ENCODE assay signal across 27 cellular contexts in genomic region chr15:73268457-73268856, GRCh38.
"Had no signal": no experiment of that assay in that cellular context is flagged by ENCODE, and none has a peak within 500 bp of the region (broad histone marks: within the 10 kb centered on the region; RNA-seq: fewer than 3 reads in every experiment).

No MANE protein-coding gene starts in this region.

- H3K27ac ChIP-seq: left ventricle myocardium inferior, neural progenitor cell, neutrophil, ovary, right atrium auricular region, right lobe of liver, stomach, testis, transverse colon, upper lobe of left lung, vagina had no signal

- DNase-seq: hypothalamus; immature natural killer cell; left ventricle myocardium inferior; mesendoderm; naive B cell; natural killer cell; nephron progenitor cell; ovary; right lobe of liver; stimulated activated CD4-positive, alpha-beta T cell treated with anti-CD3 and anti-CD28 coated beads, Interleukin-1b, Interleukin-23, amount 100 ng/mL, for 48 hours; stimulated activated CD4-positive, alpha-beta T cell treated with anti-CD3 and anti-CD28 coated beads, Interleukin-2, amount 100 ng/mL, for 48 hours; stimulated activated CD4-positive, alpha-beta T cell treated with anti-CD3 and anti-CD28 coated beads, Interleukin-4, amount 100 ng/mL, for 4 hours; stimulated activated CD8-positive, alpha-beta memory T cell treated with anti-CD3 and anti-CD28 coated beads, Interleukin-4, amount 100 ng/mL, for 48 hours; stimulated activated naive B cell treated with anti-CD40 and anti-IgM and Interleukin-4, amounts not matched to agents 10 μg/mL and 1 μg/mL and 100 μg/mL, for 72 hours; stimulated activated naive CD8-positive, alpha-beta T cell treated with anti-CD3 and anti-CD28 coated beads, Interleukin-15, Interleukin-2, amounts not matched to agents 100 U/mL and 50 U/mL, for 24 hours; stomach; testis; thyroid gland; transverse colon; upper lobe of left lung had no signal

- H3K36me3 ChIP-seq: neural progenitor cell, neutrophil, ovary, right lobe of liver, thyroid gland, vagina had no signal

- FAIRE-seq: islet of Langerhans had no signal

- ATAC-seq: natural killer cell; right lobe of liver; stimulated activated naive B cell treated with anti-CD40 and anti-IgM and Interleukin-4, amounts not matched to agents 10 μg/mL and 1 μg/mL and 100 μg/mL, for 72 hours; stimulated activated naive CD8-positive, alpha-beta T cell treated with anti-CD3 and anti-CD28 coated beads, Interleukin-15, Interleukin-2, amounts not matched to agents 100 U/mL and 50 U/mL, for 24 hours had no signal

- H3K27me3 ChIP-seq: neural progenitor cell, ovary, right atrium auricular region, right lobe of liver, stomach, testis, thyroid gland, transverse colon, upper lobe of left lung, vagina had no signal

- H2AFZ ChIP-seq: neural progenitor cell had no signal

- H3K9ac ChIP-seq: neural progenitor cell had no signal

- H3K4me2 ChIP-seq: neural progenitor cell, smooth muscle cell had no signal

- H3K4me1 ChIP-seq: right atrium auricular region, right lobe of liver, testis, transverse colon, upper lobe of left lung had no signal

- H3K4me3 ChIP-seq: left ventricle myocardium inferior, lung, neural progenitor cell, ovary, right atrium auricular region, right lobe of liver, smooth muscle cell, stomach, testis, thyroid gland, transverse colon, upper lobe of left lung, vagina had no signal

- H3K9me3 ChIP-seq: left ventricle myocardium inferior, neutrophil, ovary, right atrium auricular region, right lobe of liver, stomach, testis, thyroid gland, transverse colon, upper lobe of left lung, vagina had no signal
